Comparison of ENCODE assay signal across 8 cellular contexts in genomic region chr3:122092460-122093165, GRCh38. TPM values are rescaled to one million over a fixed set of nuclear protein-coding genes. Genes with fewer than 3 reads are reported as not detected.
A peak's percentile ranks its signal among the peaks of the same experiment; 100 is the strongest.
DNase-seq lines count a peak whose midpoint lies in the region; ATAC-seq and TF ChIP-seq lines count a peak whose summit lies in the region.

No MANE protein-coding gene starts in this region.

- peak overlapping the region; percentile 59 for H3K27ac Mint-ChIP-seq in activated CD4-positive, alpha-beta memory T cell treated with anti-CD3 and anti-CD28 coated beads for 36 hours

- POLR2A ChIA-PET in activated CD4-positive, alpha-beta memory T cell treated with anti-CD3 and anti-CD28 coated beads for 36 hours (lab: Charles Lee): no interaction called here

- TF ChIP-seq CTCF in LNCaP clone FGC (IDR thresholded peaks at IDR 0.05; ENCODE audit: control insufficient read depth, extremely low read depth, insufficient read depth): peak; percentile 61

- no peaks in the 10 kb centered on the region for H3K36me3 Mint-ChIP-seq in activated CD4-positive, alpha-beta memory T cell treated with anti-CD3 and anti-CD28 coated beads for 36 hours

- no peak overlapping the region for H3K4me3 Mint-ChIP-seq in activated CD4-positive, alpha-beta memory T cell treated with anti-CD3 and anti-CD28 coated beads for 36 hours

- H3K27me3 Mint-ChIP-seq in activated CD4-positive, alpha-beta memory T cell treated with anti-CD3 and anti-CD28 coated beads for 36 hours: no peaks in the 10 kb centered on the region

- no peaks in the 10 kb centered on the region for H3K9me3 Mint-ChIP-seq in activated CD4-positive, alpha-beta memory T cell treated with anti-CD3 and anti-CD28 coated beads for 36 hours

- no peak overlapping the region for H3K4me3 ChIP-seq in LNCaP clone FGC (ENCODE audit: low read depth, low read length)

- peaks cover 34% of the 10 kb centered on the region for H3K4me1 Mint-ChIP-seq in activated CD4-positive, alpha-beta memory T cell treated with anti-CD3 and anti-CD28 coated beads for 36 hours (ENCODE audit: low read depth)

- ATAC-seq in activated CD4-positive, CD25-positive, alpha-beta regulatory T cell treated with anti-CD3 and anti-CD28 coated beads, Interleukin-2, amount 50 U/mL, for 24 hours: peak; percentile 68 to 73
- no peak for ATAC-seq in HG03108 (IDR thresholded peaks at IDR 0.05; ENCODE audit: unreplicated experiment)

- intact Hi-C loops in activated CD4-positive, alpha-beta memory T cell treated with anti-CD3 and anti-CD28 coated beads for 36 hours (cut with micrococcal nuclease): loop anchor here (1.0 to 5.0 kb wide), 10 partner anchors 9 to 546 kb away; partner anchors contain the start of genes EAF2 and IQCB1

- no peak for DNase-seq in activated CD4-positive, CD25-positive, alpha-beta regulatory T cell (lab: John Stamatoyannopoulos, UW)
- DNase-seq in LNCaP clone FGC (ENCODE audit: low read depth) (no peak), germinal center (ENCODE audit: low spot score) (peak; percentile 68), DMS153 (lab: John Stamatoyannopoulos, UW) (no peak)
- peak; percentile 86 for DNase-seq in activated CD4-positive, alpha-beta memory T cell treated with anti-CD3 and anti-CD28 coated beads for 36 hours
- DNase-seq in stimulated activated CD4-positive, alpha-beta T cell treated with anti-CD3 and anti-CD28 coated beads, Interleukin-4, amount 100 ng/mL, for 24 hours: peak; percentile 63

- CTCF ChIA-PET in activated CD4-positive, alpha-beta memory T cell treated with anti-CD3 and anti-CD28 coated beads for 36 hours (lab: Charles Lee): interaction anchor here (0.6 to 4.8 kb wide), 10 partner anchors 8 to 1755 kb away, joined by 3 to 45 read pairs (median 3); no protein-coding TSS in a partner anchor

RNA-seq across cellular contexts. Expression of gene CD86, which starts 37.5 kb away (rescaled TPM):
- 1 to 10 TPM; 1.4 to 1.7 TPM for total RNA-seq in activated CD4-positive, alpha-beta memory T cell treated with anti-CD3 and anti-CD28 coated beads for 36 hours

Comparison
In these comparisons a context has a peak if more than half of its experiments do, and no peak if none do; other contexts are left out.
1. DNase-seq: peak in activated CD4-positive, alpha-beta memory T cell treated with anti-CD3 and anti-CD28 coated beads for 36 hours (single experiment), germinal center (single experiment) and stimulated activated CD4-positive, alpha-beta T cell treated with anti-CD3 and anti-CD28 coated beads, Interleukin-4, amount 100 ng/mL, for 24 hours (single experiment); none in activated CD4-positive, CD25-positive, alpha-beta regulatory T cell (0 of 4), LNCaP clone FGC (single experiment) and DMS153 (single experiment).